ENCODE assay signal across 8 cellular contexts in the genomic region with DNA sequence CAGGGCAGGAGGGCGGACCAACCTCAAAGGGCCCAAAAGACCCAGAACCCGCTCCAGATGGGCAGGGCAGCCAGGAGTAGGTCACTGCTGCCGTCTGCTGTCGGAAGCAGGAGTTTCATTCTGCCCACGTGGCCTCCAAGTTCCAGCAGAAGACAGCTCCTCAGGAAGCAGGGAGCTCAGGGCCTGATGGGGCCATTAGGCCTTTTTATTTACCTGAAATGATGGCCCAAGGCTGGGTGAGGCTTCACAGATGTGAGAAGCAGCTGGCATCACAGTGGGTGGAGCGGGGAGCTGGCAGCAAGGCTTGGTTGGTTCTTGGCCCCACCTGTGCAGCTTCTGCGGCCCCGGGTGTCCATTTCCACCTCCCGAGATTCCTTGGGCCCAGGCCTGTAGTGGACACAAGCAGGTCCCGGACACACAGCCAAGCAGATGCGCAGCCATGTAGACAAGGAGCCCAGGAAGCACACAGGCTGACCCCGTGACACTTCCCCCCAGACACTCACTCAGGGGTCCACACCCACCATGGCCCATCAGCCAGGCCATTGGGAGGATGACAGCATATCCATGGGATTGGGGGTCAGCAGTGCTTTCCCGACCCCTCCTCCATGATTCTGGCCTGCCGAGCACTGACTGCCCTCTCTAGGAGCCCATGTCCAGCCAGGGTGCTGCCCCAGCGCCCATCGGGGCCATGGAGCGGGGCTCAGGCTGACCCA. TPM values are rescaled to one million over a fixed set of nuclear protein-coding genes. Genes with fewer than 3 reads are reported as not detected.
A peak's percentile ranks its signal among the peaks of the same experiment; 100 is the strongest.
DNase-seq lines count a peak whose midpoint lies in the region; ATAC-seq, FAIRE-seq and TF ChIP-seq lines count a peak whose summit lies in the region.

No MANE protein-coding gene starts in this region.

- H3K4me1 ChIP-seq in small intestine (ENCODE audit: control insufficient read depth in 2 of 2, insufficient read depth in 1 of 2, low read depth in 1 of 2, low read length in 1 of 2), result no peaks in the 10 kb centered on the region

- intact Hi-C loops in left cardiac atrium (cut with DNase I), result loop anchor here in 1 of 2 donors (2.0 kb wide), 1 partner anchor 131 kb away; no protein-coding TSS in a partner anchor

- DNase-seq in left cardiac atrium (peak; percentile 66), small intestine (peak; percentile 66)
- DNase-seq in activated naive CD4-positive, alpha-beta T cell treated with Interleukin-2 at 50 U/mL for 16 hours, result no peak

- no peaks in the 10 kb centered on the region for H3K9me3 ChIP-seq in small intestine (ENCODE audit: control insufficient read depth, low read depth)

- 55 to 66% (median 65%) methylated on average over 16 to 17 of the region's 17 CpGs for WGBS in small intestine, 3 donors

- ATAC-seq in left cardiac atrium (peak; percentile 49 to 50), GM18511 (IDR thresholded peaks at IDR 0.05; ENCODE audit: unreplicated experiment) (no peak), HG03025 (IDR thresholded peaks at IDR 0.05; ENCODE audit: low FRiP score, unreplicated experiment) (no peak), HG02938 (IDR thresholded peaks at IDR 0.05; ENCODE audit: unreplicated experiment) (no peak)

- no peak for FAIRE-seq in small intestine (lab: Jason Lieb, UNC)

- no peak overlapping the region for H3K27ac ChIP-seq in small intestine (ENCODE audit: low read depth in 1 of 2, low read length in 1 of 2)

- no peaks in the 10 kb centered on the region for H3K27me3 ChIP-seq in small intestine (ENCODE audit: control insufficient read depth in 2 of 2, insufficient read depth in 2 of 2, low read length in 2 of 2)

- TF ChIP-seq CTCF in GM12873 (IDR thresholded peaks at IDR 0.05; ENCODE audit: insufficient read depth, low read depth, low read length, missing control alignments) (peak; percentile 48), WI38 (IDR thresholded peaks at IDR 0.05; ENCODE audit: low read depth, low read length) (peak; percentile 32; the same call in 1 of the 2 replicates)

- H3K36me3 ChIP-seq in small intestine (ENCODE audit: control insufficient read depth in 2 of 2, insufficient read depth in 2 of 2, low read length in 2 of 2), result no peaks in the 10 kb centered on the region

- H3K4me3 ChIP-seq in WI38 (ENCODE audit: low read depth, low read length) (no peak overlapping the region), small intestine (ENCODE audit: low read depth in 1 of 2, low read length in 2 of 2) (no peak overlapping the region)

RNA-seq across cellular contexts. Expression of gene C13orf46, which starts 26.4 kb away (rescaled TPM):
- 1 to 10 TPM in 1 of 2 donors, under 1 TPM in 1; 0.65 to 1.4 TPM for total RNA-seq in left cardiac atrium
- under 1 TPM in 2 of 3 donors, not detected in 1; 0.22 to 0.27 TPM for polyA plus RNA-seq in small intestine

Comparison
In these comparisons a context has a peak if more than half of its experiments do, and no peak if none do; other contexts are left out.
1. ATAC-seq: peak in left cardiac atrium (2 of 2); none in GM18511 (single experiment), HG03025 (single experiment) and HG02938 (single experiment).